ENCODE assay signal across 8 cellular contexts in genomic region chr6:32254761-32255211, GRCh38. TPM values are rescaled to one million over a fixed set of nuclear protein-coding genes. Genes with fewer than 3 reads are reported as not detected.
A peak's percentile ranks its signal among the peaks of the same experiment; 100 is the strongest.
DNase-seq lines count a peak whose midpoint lies in the region; TF ChIP-seq lines count a peak whose summit lies in the region.

No MANE protein-coding gene starts in this region.

- peaks cover 8% of the 10 kb centered on the region for H3K9me3 ChIP-seq in SJCRH30 (replicated peaks)

- CTCF ChIA-PET in AG04449 (lab: Yijun Ruan, JAX), result interaction anchor here (0.8 to 3.7 kb wide), 15 partner anchors 10 to 591 kb away, joined by 3 to 60 read pairs (median 3); partner anchors contain the start of gene TAP2

- no peak overlapping the region for H3K27ac Mint-ChIP-seq in neural crest cell (ENCODE audit: unreplicated experiment)

- TF ChIP-seq CTCF in AG04449 (IDR thresholded peaks at IDR 0.05; ENCODE audit: insufficient read depth, low read length, missing control alignments), result no peak
- TF ChIP-seq CTCF in fibroblast of the aortic adventitia (IDR thresholded peaks at IDR 0.05; ENCODE audit: insufficient read depth, low read length), result no peak
- TF ChIP-seq CTCF in neural crest cell (conservative IDR thresholded peaks at IDR 0.05), result no peak

- POLR2A ChIA-PET in AG04449 (lab: Yijun Ruan, JAX), result no interaction called here

- H3K36me3 Mint-ChIP-seq in neural crest cell (ENCODE audit: low read depth), result peaks cover 12% of the 10 kb centered on the region

- H3K9me3 Mint-ChIP-seq in neural crest cell, result peaks cover 15% of the 10 kb centered on the region

- H3K27ac ChIP-seq in SJCRH30, result peak overlapping the region; percentile 99

- H3K4me3 ChIP-seq in AG04449 (ENCODE audit: low read depth, low read length) (peak overlapping the region; percentile 53), SJCRH30 (peak overlapping the region; percentile 60), fibroblast of the aortic adventitia (ENCODE audit: low read depth, low read length) (peak overlapping the region; percentile 55)

- no peaks in the 10 kb centered on the region for H3K4me1 ChIP-seq in SJCRH30

- no peaks in the 10 kb centered on the region for H3K27me3 ChIP-seq in SJCRH30

- peaks cover 8% of the 10 kb centered on the region for H3K4me1 Mint-ChIP-seq in neural crest cell

- DNase-seq in AG04449 (ENCODE audit: low read depth, low spot score) (no peak), SJCRH30 (no peak), fibroblast of the aortic adventitia (ENCODE audit: low read depth) (no peak), neural crest cell (ENCODE audit: low read depth, low spot score) (no peak), NCI-H1694 treated with DMSO at 0.1 percent for 48 hours (lab: John Stamatoyannopoulos, UW) (no peak), NCI-H526 treated with DMSO at 0.1 percent for 48 hours (lab: John Stamatoyannopoulos, UW) (no peak), NCI-H2029 treated with DMSO at 0.1 percent for 48 hours (lab: John Stamatoyannopoulos, UW) (no peak), NCI-H82 treated with DMSO at 0.1 percent for 48 hours (lab: John Stamatoyannopoulos, UW; ENCODE audit: unreplicated experiment) (no peak)

- no peaks in the 10 kb centered on the region for H3K36me3 ChIP-seq in SJCRH30

- H3K4me3 Mint-ChIP-seq in neural crest cell, result peak overlapping the region; percentile 66

- no peaks in the 10 kb centered on the region for H3K27me3 Mint-ChIP-seq in neural crest cell (ENCODE audit: low read depth)

RNA-seq across cellular contexts. Expression of gene NOTCH4, which starts 30.9 kb away (rescaled TPM):
- 4.1 and 4.9 TPM in 2 replicates for total RNA-seq in SJCRH30 (2014; rRNA removed; shearing (Covaris generic))
- total RNA-seq in fibroblast of the aortic adventitia (ENCODE audit: low replicate concordance), result 1.1 and 2.2 TPM in 2 replicates
- 5.6 and 6.3 TPM in 2 replicates for total RNA-seq in neural crest cell
